In genomic region chr7:121026159-121026558, GRCh38 we compare ENCODE assay signal across 25 cellular contexts. TPM values are rescaled to one million over a fixed set of nuclear protein-coding genes. Genes with fewer than 3 reads are reported as not detected.
DNase-seq lines count a peak whose midpoint lies in the region; ATAC-seq, FAIRE-seq and TF ChIP-seq lines count a peak whose summit lies in the region.
"Had no signal": no experiment of that assay in that cellular context is flagged by ENCODE, and none has a peak within 500 bp of the region (broad histone marks: within the 10 kb centered on the region; RNA-seq: fewer than 3 reads in every experiment).

No MANE protein-coding gene starts in this region.

- intact Hi-C loops in K562 (cut with micrococcal nuclease) (no loop called here), transverse colon (cut with DNase I; ENCODE audit: low total_unique reads) (no loop called here), right cardiac atrium (cut with DNase I) (no loop called here), cardiac septum (cut with DNase I) (no loop called here)

- DNase-seq in K562 (ENCODE audit: extremely low read depth in 1 of 4, low spot score in 3 of 4) (no peak), neuronal stem cell (ENCODE audit: low spot score) (no peak), transverse colon (no peak), GM19239 (ENCODE audit: insufficient read length, low spot score) (no peak), right cardiac atrium (no peak), cardiac septum (ENCODE audit: low spot score) (no peak)
- DNase-seq: activated CD4-positive, alpha-beta T cell treated with anti-CD3 and anti-CD28 coated beads for 4 hours; activated CD8-positive, alpha-beta T cell treated with anti-CD3 and anti-CD28 coated beads, Interleukin-2, amount 10 ng/mL, durations not matched to agents 7 days and 5 days; activated naive CD4-positive, alpha-beta T cell treated with anti-CD3 and anti-CD28 coated beads, Interleukin-2, amount 10 ng/mL, durations not matched to agents 7 days and 5 days; amniotic stem cell; BE2C; CD8-positive, alpha-beta memory T cell; hippocampal formation; NCI-H146; NCI-H748 treated with DMSO at 0.1 percent for 48 hours; occipital lobe; stimulated activated naive B cell treated with anti-CD40 and anti-IgM and Interleukin-4, amounts not matched to agents 10 μg/mL and 1 μg/mL and 100 μg/mL, for 72 hours; T-helper 9 cell had no signal

- H3K9me3 ChIP-seq in HEK293 (ENCODE audit: control insufficient read depth, insufficient read depth, low read depth, low read length), result no peaks in the 10 kb centered on the region
- no peaks in the 10 kb centered on the region for H3K9me3 ChIP-seq in K562 (replicated peaks; ENCODE audit: control insufficient read depth, insufficient read depth, low read depth, low read length)
- no peaks in the 10 kb centered on the region for H3K9me3 ChIP-seq in neuronal stem cell (replicated peaks in 1 of 2; ENCODE audit: control insufficient read depth in 2 of 2, insufficient read depth in 1 of 2, low read depth in 1 of 2, low read length in 2 of 2)
- H3K9me3 ChIP-seq in transverse colon, result no peaks in the 10 kb centered on the region
- no peaks in the 10 kb centered on the region for H3K9me3 ChIP-seq in right cardiac atrium (ENCODE audit: control insufficient read depth, low read length)
- H3K9me3 ChIP-seq: BE2C, HAP-1 had no signal

- H2BK120ac ChIP-seq in neuronal stem cell (ENCODE audit: low read depth, low read length), result no peak overlapping the region

- no peaks in the 10 kb centered on the region for H3K9me1 ChIP-seq in K562 (ENCODE audit: control insufficient read depth, insufficient read depth, low read length)

- H3K36me3 ChIP-seq in HEK293 (ENCODE audit: control insufficient read depth in 2 of 2, insufficient read depth in 1 of 2, low read length in 2 of 2) (no peaks in the 10 kb centered on the region), K562 (ENCODE audit: control insufficient read depth, insufficient read depth, low read length) (peaks cover 94% of the 10 kb centered on the region), neuronal stem cell (replicated peaks in 1 of 2; ENCODE audit: control insufficient read depth in 2 of 2, insufficient read depth in 2 of 2, low read length in 2 of 2) (no peaks in the 10 kb centered on the region), transverse colon (no peaks in the 10 kb centered on the region)
- H3K36me3 ChIP-seq: BE2C, HAP-1 had no signal

- H3K79me2 ChIP-seq in K562 (ENCODE audit: control insufficient read depth, insufficient read depth, low read length), result peaks cover 99% of the 10 kb centered on the region

- H2BK15ac ChIP-seq in neuronal stem cell (ENCODE audit: low read length), result no peak overlapping the region

- TF ChIP-seq EP300 in K562 (IDR thresholded peaks at IDR 0.05; ENCODE audit: low read length), result no peak
- TF ChIP-seq EP300 in transverse colon (IDR thresholded peaks at IDR 0.05; ENCODE audit: low read depth), result no peak

- no peak overlapping the region for H3K27ac ChIP-seq in HEK293 (ENCODE audit: extremely low read depth, low read depth, low read length)
- H3K27ac ChIP-seq in K562 (ENCODE audit: extremely low read depth, low read depth, low read length), result no peak overlapping the region
- H3K27ac ChIP-seq in neuronal stem cell (replicated peaks; ENCODE audit: low read length), result no peak overlapping the region
- H3K27ac ChIP-seq in transverse colon, result peak overlapping the region in 3 of 4 donors; percentile 1 to 30 (median 8)
- no peak overlapping the region for H3K27ac ChIP-seq in right cardiac atrium (ENCODE audit: low read length)
- H3K27ac ChIP-seq: SJCRH30, skin epidermis had no signal

- no peak overlapping the region for H3K4ac ChIP-seq in neuronal stem cell (ENCODE audit: low read length)

- no peak overlapping the region for H2AK5ac ChIP-seq in neuronal stem cell (ENCODE audit: low read depth, low read length)

- 100% methylated on average over 1 of the region's 1 CpG for WGBS in K562 (ENCODE audit: insufficient coverage, low coverage, missing lambda C conversion rate)
- no CpG with 5 or more reads among the region's 1 CpG for WGBS in neuronal stem cell (ENCODE audit: extremely low coverage in 2 of 2, insufficient read length in 2 of 2, insufficient replicate concordance in 1 of 2), 2 donors
- 80 to 87% methylated on average over 1 of the region's 1 CpG for WGBS in transverse colon (ENCODE audit: low coverage in 1 of 2), 2 donors
- WGBS in right cardiac atrium, result 93% methylated on average over 1 of the region's 1 CpG

- ATAC-seq in K562, result no peak
- no peak for ATAC-seq in right cardiac atrium
- ATAC-seq: activated CD8-positive, alpha-beta T cell treated with anti-CD3 and anti-CD28 coated beads, Interleukin-2, amount 10 ng/mL, durations not matched to agents 7 days and 5 days; activated T-helper 17 cell treated with anti-CD3 and anti-CD28 coated beads, Interleukin-2, amount 50 U/mL, for 72 hours; GM12878; stimulated activated naive B cell treated with anti-CD40 and anti-IgM and Interleukin-4, amounts not matched to agents 10 μg/mL and 1 μg/mL and 100 μg/mL, for 72 hours had no signal

- no peak overlapping the region for H2BK5ac ChIP-seq in neuronal stem cell (ENCODE audit: low read length)

- H4K91ac ChIP-seq in neuronal stem cell (ENCODE audit: low read depth, low read length, poor library complexity), result no peak overlapping the region

- no peak for TF ChIP-seq RAD21 in K562 (CRISPR knock-in tag; conservative IDR thresholded peaks at IDR 0.05 in 1 of 2, IDR thresholded peaks at IDR 0.05 in 1 of 2)

- CTCF ChIA-PET in HEK293 (lab: Yijun Ruan, JAX) (interaction anchor here (0.7 kb wide), 1 partner anchor 13 kb away, joined by 5 read pairs; no protein-coding TSS in a partner anchor), K562 (lab: Yijun Ruan, JAX; ENCODE audit: low intra/inter-chr PET ratio) (no interaction called here)

- no peak overlapping the region for H2BK12ac ChIP-seq in neuronal stem cell (ENCODE audit: low read length)

- TF ChIP-seq POLR2A in K562 (conservative IDR thresholded peaks at IDR 0.05) (no peak), transverse colon (IDR thresholded peaks at IDR 0.05) (no peak)

- no peaks in the 10 kb centered on the region for H3K27me3 ChIP-seq in K562 (ENCODE audit: control insufficient read depth in 2 of 2, insufficient read depth in 2 of 2, low read length in 2 of 2)
- H3K27me3 ChIP-seq in neuronal stem cell (ENCODE audit: control insufficient read depth in 3 of 3, insufficient read depth in 3 of 3, low read depth in 1 of 3, low read length in 3 of 3), result no peaks in the 10 kb centered on the region
- H3K27me3 ChIP-seq in transverse colon, result no peaks in the 10 kb centered on the region
- H3K27me3 ChIP-seq in right cardiac atrium (ENCODE audit: control insufficient read depth, insufficient read depth), result no peaks in the 10 kb centered on the region
- H3K27me3 ChIP-seq: SJCRH30 had no signal

- no TSS peak for BruUV-seq in K562 (replicated peaks; lab: Mats Ljungman, UMichigan)

- no peaks in the 10 kb centered on the region for H4K20me1 ChIP-seq in K562 (replicated peaks; ENCODE audit: control insufficient read depth, insufficient read depth, low read length)

- H3K18ac ChIP-seq in neuronal stem cell (ENCODE audit: low read length), result no peak overlapping the region

- H3K4me2 ChIP-seq in K562 (ENCODE audit: insufficient read depth, low read length) (no peak overlapping the region), neuronal stem cell (ENCODE audit: insufficient read depth, low read length, poor library complexity, severe bottlenecking) (no peak overlapping the region)

- POLR2A ChIA-PET in HEK293 (lab: Yijun Ruan, JAX) (no interaction called here), K562 (lab: Yijun Ruan, JAX) (interaction anchor here (2.0 kb wide), 1 partner anchor 11 kb away, joined by 7 read pairs; no protein-coding TSS in a partner anchor)

- H4K8ac ChIP-seq in neuronal stem cell (ENCODE audit: low read depth, low read length), result no peak overlapping the region

- H3K4me3 ChIP-seq in HEK293 (ENCODE audit: low read depth, low read length) (no peak overlapping the region), K562 (no peak overlapping the region), neuronal stem cell (ENCODE audit: low read length in 2 of 2) (no peak overlapping the region), transverse colon (no peak overlapping the region), right cardiac atrium (ENCODE audit: low read length) (no peak overlapping the region)
- H3K4me3 ChIP-seq: GM12878, HAP-1, SJCRH30, skin epidermis had no signal

- H3K9ac ChIP-seq in K562 (ENCODE audit: insufficient read depth in 1 of 2, low read depth in 2 of 2, low read length in 2 of 2), result no peak overlapping the region
- no peak overlapping the region for H3K9ac ChIP-seq in neuronal stem cell (ENCODE audit: low read depth, low read length, poor library complexity)

- no peaks in the 10 kb centered on the region for H3K79me1 ChIP-seq in neuronal stem cell (ENCODE audit: low read depth, low read length)

- H3K14ac ChIP-seq in neuronal stem cell (ENCODE audit: low read length), result no peak overlapping the region

- in situ Hi-C loops in K562 (cut with MboI), result no loop called here
- in situ Hi-C loops in transverse colon (cut with MboI; ENCODE audit: low pct_ligation_motif_present in 1 of 4, low pct_unique_long_range_greater_than_20kb in 1 of 4, low sequenced_read_pairs in 3 of 4), result no loop called here

- no peak for FAIRE-seq in K562 (lab: Jason Lieb, UNC)
- no peak for FAIRE-seq in GM19239 (lab: Jason Lieb, UNC)
- FAIRE-seq: GM12878, urothelium cell line had no signal

- H3K23ac ChIP-seq in neuronal stem cell (ENCODE audit: low read depth, low read length, poor library complexity), result no peak overlapping the region

- H2AFZ ChIP-seq in K562 (ENCODE audit: low read depth, low read length) (no peak overlapping the region), neuronal stem cell (ENCODE audit: low read length) (peak overlapping the region; percentile 13)

- TF ChIP-seq CTCF in HEK293 (tag by site-specific recombination; IDR thresholded peaks at IDR 0.05) (no peak), K562 (IDR thresholded peaks at IDR 0.05 in 2 of 3, conservative IDR thresholded peaks at IDR 0.05 in 1 of 3; ENCODE audit: insufficient read depth in 2 of 3, low read depth in 1 of 3, low read length in 3 of 3) (no peak), transverse colon (IDR thresholded peaks at IDR 0.05) (no peak)

- peaks cover 17% of the 10 kb centered on the region for H3K4me1 ChIP-seq in HEK293 (ENCODE audit: control insufficient read depth, insufficient read depth, low read length)
- H3K4me1 ChIP-seq in K562 (replicated peaks in 1 of 2; ENCODE audit: control insufficient read depth in 2 of 2, insufficient read depth in 2 of 2, low read length in 2 of 2), result peaks cover 3 to 60% of the 10 kb centered on the region in 2 experiments; a peak in 4 of 5 replicates
- H3K4me1 ChIP-seq in neuronal stem cell (ENCODE audit: control insufficient read depth in 2 of 2, insufficient read depth in 1 of 2, low read depth in 1 of 2, low read length in 2 of 2), result peaks cover 0 to 3% of the 10 kb centered on the region in 2 donors
- peaks cover 9 to 41% (median 22%) of the 10 kb centered on the region in 4 donors for H3K4me1 ChIP-seq in transverse colon
- peaks cover 1% of the 10 kb centered on the region for H3K4me1 ChIP-seq in right cardiac atrium (ENCODE audit: control insufficient read depth, insufficient read depth, low read length)
- H3K4me1 ChIP-seq: BE2C had no signal

RNA-seq across cellular contexts. Expression of gene CPED1, which starts 37.6 kb away (rescaled TPM):
- 894 and 1,629 TPM in 2 replicates for total RNA-seq in K562 (2011; cell fraction: chromatin; rRNA removed; ENCODE audit: low replicate concordance)
- total RNA-seq in K562 (2011; cell fraction: nucleolus; rRNA removed), result 336 and 368 TPM in 2 replicates
- total RNA-seq in K562 (2011; cell fraction: nucleoplasm; rRNA removed), result 603 and 625 TPM in 2 replicates
- total RNA-seq in K562 (2014; rRNA removed) (228 and 247 TPM in 2 replicates), K562 (2014; rRNA removed; fragmentation: Illumina TruSeq; extraction: Trizol) (393 and 413 TPM in 2 replicates), K562 (2015; rRNA removed; fragmentation: Illumina TruSeq; extraction: Trizol) (254 and 267 TPM in 2 replicates), K562 (2021) (290 and 301 TPM in 2 replicates), transverse colon (10 to 100 TPM in 3 of 4 donors, 1 to 10 TPM in 1; 4.4 to 20.2 (median 14.0) TPM), right cardiac atrium (10 to 100 TPM; 20.8 to 31.1 (median 29.3) TPM), cardiac septum (48.7 TPM)
- polyA plus RNA-seq in K562 (2011; rRNA removed) (205 and 316 TPM in 2 replicates), K562 (2014; fragmentation: Illumina TruSeq; extraction: Trizol) (288 and 329 TPM in 2 replicates), K562 (2014; fragmentation: Nextera tagmentation; extraction: Ambion mirVana) (100 to 1,000 TPM; 221 to 292 TPM), K562 (2014; rRNA removed) (195 and 210 TPM in 2 replicates), right cardiac atrium (3.9 TPM)
- polyA plus RNA-seq in K562 (2011; cell fraction: cytosol; rRNA removed), result 91.5 and 147 TPM in 2 replicates
- polyA plus RNA-seq in K562 (2011; cell fraction: nucleus; rRNA removed), result 211 and 239 TPM in 2 replicates
- polyA plus RNA-seq in K562 (2012), result 152 and 202 TPM in 2 replicates
- 717 and 810 TPM in 2 replicates for polyA minus RNA-seq in K562 (2011; rRNA and poly(A)+ RNA removed)
- polyA minus RNA-seq in K562 (2011; cell fraction: cytosol; rRNA and poly(A)+ RNA removed), result 96.8 and 138 TPM in 2 replicates
- 704 and 866 TPM in 2 replicates for polyA minus RNA-seq in K562 (2011; cell fraction: nucleus; rRNA and poly(A)+ RNA removed)
- 0.01 TPM for polyA plus RNA-seq in neuronal stem cell (2013, experiment 1 of 2)
- polyA plus RNA-seq in neuronal stem cell (2013, experiment 2 of 2), result not detected
- total RNA-seq: activated CD8-positive, alpha-beta T cell treated with anti-CD3 and anti-CD28 coated beads, Interleukin-2, amount 10 ng/mL, durations not matched to agents 7 days and 5 days; activated T-helper 17 cell treated with anti-CD3 and anti-CD28 coated beads, Interleukin-2, amount 50 U/mL, for 72 hours had no signal
- polyA plus RNA-seq: CD8-positive, alpha-beta memory T cell had no signal

Comparison
In these comparisons a context has a peak if more than half of its experiments do, and no peak if none do; other contexts are left out.
1. H3K27ac ChIP-seq: peak in transverse colon (3 of 4); none in HEK293 (single experiment), K562 (single experiment), neuronal stem cell (single experiment) and right cardiac atrium (single experiment).
2. Of the 44 proteins assayed by ChIP-seq in both K562 and HEK293: peak only in K562: none; only in HEK293: SETDB1; in both: none; in neither: 43.